ENCODE assay signal across 1 cellular context in the genomic region with DNA sequence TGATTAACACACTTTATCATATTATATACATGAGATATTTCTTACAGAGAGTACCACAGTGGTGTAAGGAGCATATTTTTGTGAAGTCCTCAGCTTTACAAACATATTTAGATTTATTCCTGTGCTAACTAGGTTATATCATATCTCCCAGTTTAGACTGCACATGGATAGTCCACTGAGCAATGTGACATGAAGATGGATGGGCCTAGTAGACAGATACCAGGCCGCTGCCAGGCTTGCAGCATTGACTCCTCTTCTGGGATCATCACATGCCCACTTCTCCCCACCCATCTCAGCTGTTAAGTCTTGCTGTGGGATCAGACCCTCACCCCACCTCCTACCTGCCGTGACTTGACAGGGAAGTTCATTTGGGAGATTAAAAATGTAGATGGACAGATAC.
TF ChIP-seq lines count a peak whose summit lies in the region.

No MANE protein-coding gene starts in this region.

TF ChIP-seq in IMR-90, 13 proteins besides CTCF, POLR2A, EP300 and RAD21 (continued from another document):
- TF ChIP-seq CHD1 (IDR thresholded peaks at IDR 0.05; ENCODE audit: low read depth, low read length) (no peak), NFE2L2 (IDR thresholded peaks at IDR 0.05; ENCODE audit: low read depth, low read length) (no peak), BHLHE40 (IDR thresholded peaks at IDR 0.05; ENCODE audit: low read depth, low read length) (no peak), MXI1 (IDR thresholded peaks at IDR 0.05; ENCODE audit: borderline replicate concordance, low read depth, low read length) (no peak), FOS (IDR thresholded peaks at IDR 0.05; ENCODE audit: low read depth, low read length) (no peak)
- TF ChIP-seq, protein P1, sequence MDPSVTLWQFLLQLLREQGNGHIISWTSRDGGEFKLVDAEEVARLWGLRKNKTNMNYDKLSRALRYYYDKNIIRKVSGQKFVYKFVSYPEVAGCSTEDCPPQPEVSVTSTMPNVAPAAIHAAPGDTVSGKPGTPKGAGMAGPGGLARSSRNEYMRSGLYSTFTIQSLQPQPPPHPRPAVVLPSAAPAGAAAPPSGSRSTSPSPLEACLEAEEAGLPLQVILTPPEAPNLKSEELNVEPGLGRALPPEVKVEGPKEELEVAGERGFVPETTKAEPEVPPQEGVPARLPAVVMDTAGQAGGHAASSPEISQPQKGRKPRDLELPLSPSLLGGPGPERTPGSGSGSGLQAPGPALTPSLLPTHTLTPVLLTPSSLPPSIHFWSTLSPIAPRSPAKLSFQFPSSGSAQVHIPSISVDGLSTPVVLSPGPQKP (IDR thresholded peaks at IDR 0.05; ENCODE audit: borderline replicate concordance, low read depth, low read length), result no peak
